In the genomic region with DNA sequence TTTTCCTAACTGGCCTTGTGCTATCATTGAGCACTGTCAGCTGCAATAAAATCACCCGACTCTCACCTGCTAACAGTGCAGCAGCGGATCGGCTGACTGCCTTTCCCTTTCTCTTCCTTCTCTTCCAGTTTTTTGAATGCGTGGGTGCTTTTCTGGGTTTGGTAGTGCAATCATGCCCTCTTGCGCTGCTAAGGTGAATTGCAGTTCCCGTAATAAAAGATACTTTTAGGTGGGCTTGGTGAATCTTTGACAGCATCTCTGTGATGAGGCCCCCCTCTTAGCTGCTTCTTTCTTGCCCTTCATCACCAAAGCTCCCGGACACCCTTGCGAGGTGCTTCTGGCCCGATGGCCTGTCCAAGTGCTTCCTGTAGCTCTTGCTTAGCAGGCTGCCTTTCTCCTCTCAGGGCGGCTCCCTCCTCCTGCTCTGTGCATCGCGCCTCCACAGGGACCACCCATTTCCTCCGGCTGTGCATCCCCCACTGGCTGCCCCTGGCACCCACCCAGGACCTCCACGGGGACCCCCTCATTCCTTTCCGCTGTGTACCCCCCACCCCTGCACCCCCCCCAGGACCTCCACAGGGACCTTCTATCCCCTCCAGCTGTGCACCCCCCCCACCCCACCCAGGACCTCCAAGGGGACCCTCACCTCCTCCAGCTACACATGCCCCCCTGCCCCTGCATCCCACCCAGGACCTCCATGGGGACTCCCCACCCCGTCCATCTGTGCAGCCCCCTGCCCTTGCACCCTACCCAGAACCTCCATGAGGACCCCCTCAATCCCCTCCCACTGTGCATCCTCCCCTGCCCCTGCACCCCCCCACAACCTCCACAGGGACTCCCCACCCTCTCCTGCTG, we compare ENCODE assay signal across 8 cellular contexts. TPM values are rescaled to one million over a fixed set of nuclear protein-coding genes. Genes with fewer than 3 reads are reported as not detected.
DNase-seq lines count a peak whose midpoint lies in the region; ATAC-seq lines count a peak whose summit lies in the region.

No MANE protein-coding gene starts in this region.

- ATAC-seq in left colon = peak; percentile 82
- ATAC-seq in HG03097 (IDR thresholded peaks at IDR 0.05; ENCODE audit: low FRiP score, unreplicated experiment) = no peak

- intact Hi-C loops in left colon (cut with DNase I, micrococcal nuclease) = loop anchor here in 1 of 2 donors (10.0 kb wide), 1 partner anchor 93 kb away; no protein-coding TSS in a partner anchor

- DNase-seq in NCI-H1417 (lab: John Stamatoyannopoulos, UW) = peak; percentile 8 to 74 (median 35)
- no peak for DNase-seq in NCI-H1417 treated with DMSO at 0.1 percent for 48 hours (lab: John Stamatoyannopoulos, UW)
- DNase-seq in NCI-H2081 treated with DMSO at 0.1 percent for 48 hours (lab: John Stamatoyannopoulos, UW) = peak; percentile 6
- peak; percentile 32 for DNase-seq in UCSD-AML1 (lab: John Stamatoyannopoulos, UW; ENCODE audit: unreplicated experiment)
- DNase-seq in cerebellum (ENCODE audit: low spot score) = peak; percentile 84
- DNase-seq in left colon = peak in 1 of 2 donors; percentile 39
- DNase-seq in stimulated activated CD4-positive, alpha-beta T cell treated with anti-CD3 and anti-CD28 coated beads, Interleukin-2, amount 100 ng/mL, for 4 hours (ENCODE audit: low read depth) = peak; percentile 21

RNA-seq across cellular contexts. Expression of gene RPL32, which starts 50.8 kb away (rescaled TPM):
- total RNA-seq in cerebellum = 1,138 TPM
- total RNA-seq in left colon = 1,000 to 10,000 TPM; 1,145 to 1,173 TPM
